In genomic region chr15:55403531-55403930, GRCh38 we compare ENCODE assay signal across 9 cellular contexts. TPM values are rescaled to one million over a fixed set of nuclear protein-coding genes. Genes with fewer than 3 reads are reported as not detected.
DNase-seq lines count a peak whose midpoint lies in the region; ATAC-seq and TF ChIP-seq lines count a peak whose summit lies in the region.
"Had no signal": no experiment of that assay in that cellular context is flagged by ENCODE, and none has a peak within 500 bp of the region (broad histone marks: within the 10 kb centered on the region; RNA-seq: fewer than 3 reads in every experiment).

No MANE protein-coding gene starts in this region.

- H3K27me3 ChIP-seq in HL-60 (ENCODE audit: insufficient read depth, poor library complexity, severe bottlenecking) (no peaks in the 10 kb centered on the region), right lobe of liver (no peaks in the 10 kb centered on the region)

- intact Hi-C loops in right lobe of liver (cut with DNase I), result no loop called here

- H3K4me3 Mint-ChIP-seq in WTC11, result no peak overlapping the region

- POLR2A ChIA-PET in WTC11 (lab: Charles Lee), result no interaction called here

- no peaks in the 10 kb centered on the region for H3K36me3 ChIP-seq in right lobe of liver

- H3K27me3 Mint-ChIP-seq in WTC11 (ENCODE audit: low read depth), result no peaks in the 10 kb centered on the region

- TF ChIP-seq POLR2A in right lobe of liver (IDR thresholded peaks at IDR 0.05), result no peak

- ATAC-seq in WTC11 (no peak), right lobe of liver (peak in 3 of 4 donors; percentile 1 to 6 (median 3)), GM21447 (IDR thresholded peaks at IDR 0.05; ENCODE audit: unreplicated experiment) (no peak), HG03159 (IDR thresholded peaks at IDR 0.05; ENCODE audit: unreplicated experiment) (no peak), HG03469 (IDR thresholded peaks at IDR 0.05; ENCODE audit: unreplicated experiment) (no peak)

- no peaks in the 10 kb centered on the region for H3K9me3 Mint-ChIP-seq in WTC11

- no peak overlapping the region for H3K27ac Mint-ChIP-seq in WTC11

- H3K27ac ChIP-seq in HL-60 (replicated peaks) (peak overlapping the region; percentile 83), right lobe of liver (peak overlapping the region; percentile 11 to 50 (median 48))

- H3K4me1 Mint-ChIP-seq in WTC11, result peaks cover 6% of the 10 kb centered on the region

- CTCF ChIA-PET in WTC11 (lab: Charles Lee), result no interaction called here

- H3K4me1 ChIP-seq in right lobe of liver, result peaks cover 0 to 34% (median 15%) of the 10 kb centered on the region in 4 donors

- TF ChIP-seq CTCF in HL-60 (IDR thresholded peaks at IDR 0.05; ENCODE audit: insufficient read depth, low read length), result no peak
- no peak for TF ChIP-seq CTCF in WTC11 (IDR thresholded peaks at IDR 0.05)
- TF ChIP-seq CTCF in right lobe of liver (IDR thresholded peaks at IDR 0.05), result no peak

- H3K36me3 Mint-ChIP-seq in WTC11, result no peaks in the 10 kb centered on the region; the same call in 1 of the 2 replicates

- H3K4me3 ChIP-seq in HL-60 (replicated peaks; ENCODE audit: insufficient read depth, low read length) (no peak overlapping the region), right lobe of liver (no peak overlapping the region)

- H3K9me3 ChIP-seq in right lobe of liver, result no peaks in the 10 kb centered on the region

- DNase-seq in CMK (ENCODE audit: low read depth) (peak; percentile 69), HL-60 (ENCODE audit: low read depth in 1 of 2, low spot score in 1 of 2) (peak; percentile 71 to 84), WTC11 (ENCODE audit: low spot score) (no peak), right lobe of liver (no peak), mesenteric fat pad (ENCODE audit: low spot score) (no peak)
- DNase-seq: NCI-H2171 treated with DMSO at 0.1 percent for 48 hours had no signal

TF ChIP-seq in WTC11, 78 proteins besides CTCF, POLR2A, EP300 and RAD21:
- TF ChIP-seq SMAD3 (CRISPR knock-in tag; IDR thresholded peaks at IDR 0.05; ENCODE audit: borderline replicate concordance) (no peak), NR3C1 (CRISPR knock-in tag; conservative IDR thresholded peaks at IDR 0.05; ENCODE audit: low read depth) (no peak), RORB (CRISPR knock-in tag; IDR thresholded peaks at IDR 0.05) (no peak), SOX15 (CRISPR knock-in tag; IDR thresholded peaks at IDR 0.05) (no peak), GABPB1 (CRISPR knock-in tag; IDR thresholded peaks at IDR 0.05) (peak; percentile 96), ZNF396 (CRISPR knock-in tag; IDR thresholded peaks at IDR 0.05; ENCODE audit: borderline replicate concordance) (no peak)

RNA-seq across cellular contexts. Expression of gene CCPG1, which starts 4.6 kb away (rescaled TPM):
- total RNA-seq in WTC11 (2021), result 17.1 to 17.8 TPM (median 17.2 TPM) in 3 replicates
- 10 to 100 TPM; 47.3 to 73.1 (median 57.3) TPM for total RNA-seq in right lobe of liver
- 98.5 TPM for total RNA-seq in mesenteric fat pad

RNA-seq across cellular contexts. Expression of gene PIERCE2, which starts 4.8 kb away (rescaled TPM):
- total RNA-seq in WTC11 (2021) (1.6 to 2.5 TPM (median 1.8 TPM) in 3 replicates), right lobe of liver (1 to 10 TPM in 3 of 6 experiments, under 1 TPM in 2, not detected in 1; 0.31 to 1.8 (median 1.3) TPM), mesenteric fat pad (1.3 TPM)

Comparison
In these comparisons a context has a peak if more than half of its experiments do, and no peak if none do; other contexts are left out.
1. DNase-seq: peak in CMK (single experiment) and HL-60 (2 of 2); none in WTC11 (single experiment), right lobe of liver (0 of 3) and mesenteric fat pad (single experiment).
2. ATAC-seq: peak in right lobe of liver (3 of 4); none in WTC11 (single experiment), GM21447 (single experiment), HG03159 (single experiment) and HG03469 (single experiment).